Comparison of ENCODE assay signal across 7 cellular contexts in genomic region chr11:12086271-12087074, GRCh38. TPM values are rescaled to one million over a fixed set of nuclear protein-coding genes. Genes with fewer than 3 reads are reported as not detected.
A peak's percentile ranks its signal among the peaks of the same experiment; 100 is the strongest.
DNase-seq lines count a peak whose midpoint lies in the region; ATAC-seq and TF ChIP-seq lines count a peak whose summit lies in the region.

No MANE protein-coding gene starts in this region.

- peaks cover 0 to 2% of the 10 kb centered on the region in 2 donors for H3K9me3 Mint-ChIP-seq in activated T-cell treated with anti-CD3 and anti-CD28 coated beads, Interleukin-2, amount 50 U/mL, for 72 hours

- intact Hi-C loops in HCT116 (cut with micrococcal nuclease) = loop anchor here (5.0 to 10.0 kb wide), 2 partner anchors 96 to 148 kb away; no protein-coding TSS in a partner anchor

- H2BK5ac ChIP-seq in trophoblast cell (ENCODE audit: low read depth, low read length, poor library complexity) = peak overlapping the region; percentile 29

- H3K79me1 ChIP-seq in trophoblast cell (ENCODE audit: low read length) = peaks cover 19% of the 10 kb centered on the region

- H3K9me3 ChIP-seq in HCT116 (ENCODE audit: control insufficient read depth in 1 of 2, insufficient read depth in 1 of 2, low read depth in 1 of 2, low read length in 2 of 2) (no peaks in the 10 kb centered on the region), trophoblast cell (ENCODE audit: insufficient read depth, low read depth, low read length) (peaks cover 2% of the 10 kb centered on the region)

- H3K4me2 ChIP-seq in HCT116 (ENCODE audit: low read length) (peak overlapping the region; percentile 87), trophoblast cell (ENCODE audit: low read length) (peak overlapping the region; percentile 15)

- H3K79me2 ChIP-seq in HCT116 (ENCODE audit: insufficient read depth, low read length) = no peaks in the 10 kb centered on the region
- H3K79me2 ChIP-seq in trophoblast cell (ENCODE audit: control insufficient read depth, insufficient read depth, low read length, poor library complexity) = no peaks in the 10 kb centered on the region

- peak; percentile 64 for ATAC-seq in HCT116
- ATAC-seq in GM21360 (IDR thresholded peaks at IDR 0.05; ENCODE audit: unreplicated experiment) = no peak
- no peak for ATAC-seq in GM18909 (IDR thresholded peaks at IDR 0.05; ENCODE audit: poor library complexity, unreplicated experiment)
- ATAC-seq in activated T-cell treated with anti-CD3 and anti-CD28 coated beads, Interleukin-2, amount 50 U/mL, for 72 hours (replicated peaks in 1 of 2) = no peak

- H3K9me2 ChIP-seq in HCT116 (ENCODE audit: insufficient read depth) = no peaks in the 10 kb centered on the region

- peak overlapping the region; percentile 17 for H4K8ac ChIP-seq in trophoblast cell (ENCODE audit: low read depth, low read length)

- H2BK12ac ChIP-seq in trophoblast cell (ENCODE audit: low read length) = peak overlapping the region; percentile 7

- H3K14ac ChIP-seq in trophoblast cell (ENCODE audit: low read length) = peak overlapping the region; percentile 30

- no CpG with 5 or more reads among the region's 3 CpGs for WGBS in trophoblast cell (ENCODE audit: extremely low coverage, insufficient coverage, insufficient read length)

- H3K36me3 Mint-ChIP-seq in activated T-cell treated with anti-CD3 and anti-CD28 coated beads, Interleukin-2, amount 50 U/mL, for 72 hours (ENCODE audit: insufficient read depth in 2 of 2) = no peaks in the 10 kb centered on the region

- H2BK120ac ChIP-seq in trophoblast cell (ENCODE audit: insufficient read depth, low read length, poor library complexity) = peak overlapping the region; percentile 27

- H3K4me1 Mint-ChIP-seq in activated T-cell treated with anti-CD3 and anti-CD28 coated beads, Interleukin-2, amount 50 U/mL, for 72 hours (ENCODE audit: low read depth) = peaks cover 54% of the 10 kb centered on the region

- DNase-seq in HCT116 (ENCODE audit: low read depth, low spot score) (peak; percentile 63), SW 1271 (lab: John Stamatoyannopoulos, UW) (peak; percentile 83 to 92), fibroblast of gingiva (ENCODE audit: low read depth) (peak; percentile 95), trophoblast cell (peak; percentile 71 to 90)
- no peak for DNase-seq in activated T-cell treated with anti-CD3 and anti-CD28 coated beads, Interleukin-2, amount 50 U/mL, for 72 hours

- RAD21 ChIA-PET in HCT116 (lab: Charles Lee; ENCODE audit: low non-redundant PET in 1 of 2, low total read pairs in 2 of 2, uncharacterized antibody in 2 of 2, unreplicated experiment in 2 of 2) = interaction anchor here in 1 of 2 experiments (0.6 to 0.7 kb wide), 2 partner anchors 39 to 1560 kb away, joined by 3 read pairs; no protein-coding TSS in a partner anchor

- CTCF ChIA-PET in HCT116 (lab: Charles Lee) = interaction anchor here (1.0 to 2.8 kb wide), 12 partner anchors 13 to 202 kb away, joined by 3 to 31 read pairs (median 4); no protein-coding TSS in a partner anchor

- TF ChIP-seq RAD21 in HCT116 (IDR thresholded peaks at IDR 0.05; ENCODE audit: low read depth) = peak; percentile 20; the same call in 1 of the 2 replicates

- no peak overlapping the region for H3K4ac ChIP-seq in trophoblast cell (ENCODE audit: low read depth, low read length)

- H4K91ac ChIP-seq in trophoblast cell (ENCODE audit: low read depth, low read length) = peak overlapping the region; percentile 70

- no TSS peak for BruUV-seq in HCT116 (replicated peaks; lab: Mats Ljungman, UMichigan)

- no peak overlapping the region for H4K12ac ChIP-seq in trophoblast cell (ENCODE audit: low read depth, low read length)

- H3K4me3 ChIP-seq in HCT116 (replicated peaks in 1 of 2; ENCODE audit: low read depth in 1 of 2, low read length in 2 of 2) (peak overlapping the region; percentile 22 to 50), trophoblast cell (ENCODE audit: low read depth, low read length) (no peak overlapping the region)

- peak overlapping the region; percentile 56 for H2AK5ac ChIP-seq in trophoblast cell (ENCODE audit: low read length)

- H3K36me3 ChIP-seq in HCT116 (ENCODE audit: control insufficient read depth in 1 of 2, insufficient read depth in 2 of 2, low read length in 2 of 2) (no peaks in the 10 kb centered on the region), trophoblast cell (ENCODE audit: control insufficient read depth in 1 of 2, insufficient read depth in 2 of 2, low read length in 2 of 2) (no peaks in the 10 kb centered on the region)

- no peak for TF ChIP-seq POLR2A in HCT116 (IDR thresholded peaks at IDR 0.05; ENCODE audit: borderline replicate concordance, extremely low read depth, insufficient read depth, insufficient read length)

- H3K27me3 ChIP-seq in HCT116 (ENCODE audit: insufficient read depth, low read length) = no peaks in the 10 kb centered on the region
- no peaks in the 10 kb centered on the region for H3K27me3 ChIP-seq in trophoblast cell (ENCODE audit: insufficient read depth, low read length)

- H3K23ac ChIP-seq in trophoblast cell (ENCODE audit: low read length) = no peak overlapping the region

- peak overlapping the region; percentile 31 for H3K18ac ChIP-seq in trophoblast cell (ENCODE audit: low read length)

- H3K4me1 ChIP-seq in HCT116 (ENCODE audit: control insufficient read depth in 1 of 2, insufficient read depth in 2 of 2, low read length in 2 of 2) (peaks cover 48 to 65% of the 10 kb centered on the region in 2 experiments), trophoblast cell (ENCODE audit: control insufficient read depth in 1 of 2, insufficient read depth in 2 of 2, low read length in 2 of 2) (peaks cover 33 to 34% of the 10 kb centered on the region in 2 experiments)

- H3K9ac ChIP-seq in HCT116 (ENCODE audit: low read length) (peak overlapping the region; percentile 65), trophoblast cell (ENCODE audit: low read length) (no peak overlapping the region)

- peak overlapping the region; percentile 73 for H3K27ac ChIP-seq in HCT116 (ENCODE audit: low read depth, low read length)
- H3K27ac ChIP-seq in trophoblast cell (ENCODE audit: low read depth, low read length) = peak overlapping the region; percentile 66

- peak overlapping the region; percentile 27 for H2AFZ ChIP-seq in HCT116 (ENCODE audit: low read depth, low read length, poor library complexity, severe bottlenecking)
- no peak overlapping the region for H2AFZ ChIP-seq in trophoblast cell (ENCODE audit: insufficient read depth, low read length, poor library complexity)

- H3K27ac Mint-ChIP-seq in activated T-cell treated with anti-CD3 and anti-CD28 coated beads, Interleukin-2, amount 50 U/mL, for 72 hours = no peak overlapping the region

- peak overlapping the region in 1 of 2 donors; percentile 48 for H3K4me3 Mint-ChIP-seq in activated T-cell treated with anti-CD3 and anti-CD28 coated beads, Interleukin-2, amount 50 U/mL, for 72 hours

- POLR2A ChIA-PET in HCT116 (lab: Charles Lee) = interaction anchor here (0.7 to 3.2 kb wide), 12 partner anchors 10 to 587 kb away, joined by 3 to 43 read pairs (median 4); partner anchors contain the start of gene TEAD1

- H4K20me1 ChIP-seq in HCT116 (ENCODE audit: insufficient read depth) = no peaks in the 10 kb centered on the region

- TF ChIP-seq CTCF in HCT116 (IDR thresholded peaks at IDR 0.05 in 2 of 3, conservative IDR thresholded peaks at IDR 0.05 in 1 of 3; ENCODE audit: borderline replicate concordance in 1 of 3, insufficient read depth in 1 of 3, low read depth in 2 of 3, low read length in 2 of 3) = no peak

- no peaks in the 10 kb centered on the region for H3K27me3 Mint-ChIP-seq in activated T-cell treated with anti-CD3 and anti-CD28 coated beads, Interleukin-2, amount 50 U/mL, for 72 hours (ENCODE audit: low read depth)

TF ChIP-seq in HCT116, 20 proteins besides CTCF, POLR2A, EP300 and RAD21 (continues in another document):
- TF ChIP-seq CBX3 (IDR thresholded peaks at IDR 0.05; ENCODE audit: low read depth) (peak; percentile 66; the same call in 1 of the 2 replicates), YY1 (IDR thresholded peaks at IDR 0.05; ENCODE audit: extremely low read depth, insufficient replicate concordance, low read depth, low read length) (peak; percentile 5), FOSL1 (IDR thresholded peaks at IDR 0.05; ENCODE audit: low read depth) (peak; percentile 63; the same call in 1 of the 2 replicates), CEBPB (IDR thresholded peaks at IDR 0.05; ENCODE audit: low read depth) (peak; percentile 72; the same call in 1 of the 2 replicates), SRF (IDR thresholded peaks at IDR 0.05; ENCODE audit: low read depth) (peak; percentile 98), TCF7L2 (IDR thresholded peaks at IDR 0.05; ENCODE audit: borderline replicate concordance, extremely low read depth, insufficient read depth, insufficient read length) (no peak), POLR2AphosphoS5 (IDR thresholded peaks at IDR 0.05; ENCODE audit: low read depth, low read length) (peak; percentile 44; the same call in 1 of the 2 replicates), SIN3A (IDR thresholded peaks at IDR 0.05; ENCODE audit: low read depth) (no peak), JUND (IDR thresholded peaks at IDR 0.05) (peak; percentile 65), REST (IDR thresholded peaks at IDR 0.05; ENCODE audit: low read depth) (no peak)

RNA-seq across cellular contexts. Expression of gene MICAL2, which starts 23.9 kb away (rescaled TPM):
- 37.4 TPM for total RNA-seq in HCT116 (2021; ENCODE audit: unreplicated experiment)
- 31.3 and 42.8 TPM in 2 replicates for polyA plus RNA-seq in HCT116 (2012)
- polyA plus RNA-seq in trophoblast cell (2013) = 24.5 and 30.8 TPM in 2 replicates
- 100 to 1,000 TPM; 227 to 322 TPM for total RNA-seq in activated T-cell treated with anti-CD3 and anti-CD28 coated beads, Interleukin-2, amount 50 U/mL, for 72 hours

Comparison
In these comparisons a context has a peak if more than half of its experiments do, and no peak if none do; other contexts are left out.
1. DNase-seq: peak in HCT116 (single experiment), SW 1271 (2 of 2), fibroblast of gingiva (single experiment) and trophoblast cell (2 of 2); none in activated T-cell treated with anti-CD3 and anti-CD28 coated beads, Interleukin-2, amount 50 U/mL, for 72 hours (0 of 2).